Comparison of ENCODE assay signal across 1 cellular context in the genomic region with DNA sequence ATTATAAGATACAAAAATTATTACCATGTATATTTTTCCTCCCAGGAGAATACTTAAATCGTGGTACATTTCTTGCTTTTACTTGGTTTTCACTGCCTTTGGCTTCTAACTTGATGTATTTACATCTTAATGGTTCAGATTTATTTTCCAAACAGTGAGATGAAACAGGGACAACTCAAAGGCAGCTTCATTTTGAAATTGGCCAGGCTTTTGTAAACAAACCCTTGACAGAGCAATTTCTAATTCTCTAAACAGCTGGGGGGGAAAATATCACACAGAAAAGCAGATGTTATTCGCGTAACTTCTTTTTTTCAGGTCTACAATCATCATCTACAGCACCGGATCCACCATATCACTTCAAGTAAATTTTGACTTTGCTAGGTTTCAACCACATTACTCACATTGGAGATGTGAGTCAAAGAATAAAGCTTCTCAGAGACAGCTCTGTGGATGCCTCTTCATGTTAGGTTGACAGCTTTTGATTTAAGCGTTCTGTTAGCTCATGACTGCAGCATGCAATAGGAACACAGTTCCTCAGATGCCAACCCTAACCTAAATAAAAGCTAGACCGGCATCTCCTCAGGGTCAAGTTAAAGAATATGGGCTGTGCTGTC.
TF ChIP-seq lines count a peak whose summit lies in the region.

No MANE protein-coding gene starts in this region.

TF ChIP-seq in K562, 482 proteins besides CTCF, POLR2A, EP300 and RAD21 (continued from another document):
- TF ChIP-seq, protein P1, sequence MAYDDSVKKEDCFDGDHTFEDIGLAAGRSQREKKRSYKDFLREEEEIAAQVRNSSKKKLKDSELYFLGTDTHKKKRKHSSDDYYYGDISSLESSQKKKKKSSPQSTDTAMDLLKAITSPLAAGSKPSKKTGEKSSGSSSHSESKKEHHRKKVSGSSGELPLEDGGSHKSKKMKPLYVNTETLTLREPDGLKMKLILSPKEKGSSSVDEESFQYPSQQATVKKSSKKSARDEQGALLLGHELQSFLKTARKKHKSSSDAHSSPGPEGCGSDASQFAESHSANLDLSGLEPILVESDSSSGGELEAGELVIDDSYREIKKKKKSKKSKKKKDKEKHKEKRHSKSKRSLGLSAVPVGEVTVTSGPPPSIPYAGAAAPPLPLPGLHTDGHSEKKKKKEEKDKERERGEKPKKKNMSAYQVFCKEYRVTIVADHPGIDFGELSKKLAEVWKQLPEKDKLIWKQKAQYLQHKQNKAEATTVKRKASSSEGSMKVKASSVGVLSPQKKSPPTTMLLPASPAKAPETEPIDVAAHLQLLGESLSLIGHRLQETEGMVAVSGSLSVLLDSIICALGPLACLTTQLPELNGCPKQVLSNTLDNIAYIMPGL (CRISPR knock-in tag; IDR thresholded peaks at IDR 0.05): no peak
- TF ChIP-seq PBX2 (CRISPR knock-in tag; IDR thresholded peaks at IDR 0.05; ENCODE audit: low read depth): no peak
- peak; percentile 77 for TF ChIP-seq PBX2 (tag; conservative IDR thresholded peaks at IDR 0.05; ENCODE audit: low read depth)
- TF ChIP-seq XRCC3 (IDR thresholded peaks at IDR 0.05): no peak
